In the genomic region with DNA sequence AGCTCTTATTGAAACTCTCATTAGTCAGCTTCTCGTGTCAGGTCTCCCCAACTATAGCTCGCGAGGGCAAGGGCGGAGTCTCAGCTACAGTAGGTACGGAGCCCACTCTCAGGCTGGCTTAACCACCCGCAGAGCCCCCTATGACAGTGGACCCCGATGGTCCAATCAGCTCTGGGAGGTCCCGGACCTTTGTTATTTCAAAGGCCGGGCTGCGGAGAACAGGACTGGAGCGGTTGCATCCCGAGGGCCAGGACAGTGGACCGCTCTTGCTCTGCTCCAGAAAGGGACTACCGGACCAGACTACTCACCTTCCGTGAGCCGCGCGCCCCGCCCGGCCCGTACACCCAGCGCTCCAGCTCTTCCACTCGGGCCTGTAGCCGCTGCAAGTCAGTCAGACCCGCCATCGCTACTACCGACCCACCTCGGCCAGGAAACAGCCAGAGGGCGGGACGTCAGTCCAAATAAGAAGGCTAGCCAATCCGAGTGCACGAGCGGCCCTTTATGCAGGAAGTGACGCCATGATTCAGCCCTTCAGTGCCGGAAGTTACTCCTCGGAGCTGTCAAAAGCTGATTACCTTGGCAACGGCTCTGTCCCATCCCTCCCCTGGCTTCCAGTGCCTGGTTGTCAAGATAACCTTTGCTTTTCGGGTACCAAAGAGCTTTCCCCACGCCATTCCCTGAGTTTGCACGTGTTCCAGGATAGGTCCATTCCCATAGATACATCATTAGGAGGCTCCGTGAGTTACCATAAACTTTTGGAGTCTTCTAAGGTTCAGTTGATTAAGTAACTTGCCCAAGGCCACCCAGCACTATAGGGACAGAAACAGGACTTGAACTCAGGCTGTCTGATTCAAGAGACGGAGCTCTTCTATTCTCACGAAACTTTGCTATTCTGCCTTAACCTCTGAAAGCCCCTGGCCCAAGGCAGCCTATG, we compare ENCODE assay signal across 8 cellular contexts. TPM values are rescaled to one million over a fixed set of nuclear protein-coding genes. Genes with fewer than 3 reads are reported as not detected.
DNase-seq lines count a peak whose midpoint lies in the region; ATAC-seq, FAIRE-seq and TF ChIP-seq lines count a peak whose summit lies in the region.

A gene (minus strand): TSS at position 435 of the 934 bp plus-strand sequence. CDS start 31 bp downstream, at position 404.

- H3K27me3 ChIP-seq in adrenal gland, result peaks cover 30% of the 10 kb centered on the region
- H3K27me3 ChIP-seq in left ventricle myocardium inferior (ENCODE audit: low read depth), result peaks cover 42% of the 10 kb centered on the region
- H3K27me3 ChIP-seq in prostate gland (replicated peaks; ENCODE audit: insufficient read depth), result peaks cover 14% of the 10 kb centered on the region

- no peaks in the 10 kb centered on the region for H3K9me3 ChIP-seq in adrenal gland (replicated peaks in 1 of 3)
- no peaks in the 10 kb centered on the region for H3K9me3 ChIP-seq in left ventricle myocardium inferior (replicated peaks)
- H3K9me3 ChIP-seq in prostate gland, result no peaks in the 10 kb centered on the region

- H3K27ac ChIP-seq in adrenal gland (peak within 1 kb of the TSS in 2 of 5 donors; percentile 12 to 51), left ventricle myocardium inferior (replicated peaks) (peak within 1 kb of the TSS; percentile 57), prostate gland (peak within 1 kb of the TSS; percentile 28 to 31), urinary bladder (ENCODE audit: low read depth) (no peak within 1 kb of the TSS)

- TF ChIP-seq CTCF in adrenal gland (IDR thresholded peaks at IDR 0.05), result peak in 1 of 6 experiments; percentile 2
- peak; percentile 17 for TF ChIP-seq CTCF in left ventricle myocardium inferior (IDR thresholded peaks at IDR 0.05; ENCODE audit: borderline replicate concordance)
- TF ChIP-seq CTCF in prostate gland (IDR thresholded peaks at IDR 0.05), result peak in 1 of 4 experiments; percentile 8

- peak; percentile 71 for TF ChIP-seq POLR2A in GM12891 (IDR thresholded peaks at IDR 0.05; ENCODE audit: low read depth, low read length)
- TF ChIP-seq POLR2A in adrenal gland (IDR thresholded peaks at IDR 0.05), result peak; percentile 28 to 45
- TF ChIP-seq POLR2A in prostate gland (IDR thresholded peaks at IDR 0.05), result no peak

- FAIRE-seq in GM12891 (lab: Jason Lieb, UNC), result peak; percentile 98

- WGBS in adrenal gland, 4 donors, result 3 to 11% (median 5%) methylated on average over 12 to 43 of the region's 43 CpGs
- whole genome bisulfite sequencing in prostate gland, result 6% methylated on average over 31 of the region's 43 CpGs
- 4% methylated on average over 43 of the region's 43 CpGs for WGBS in urinary bladder

- H3K36me3 ChIP-seq in adrenal gland (replicated peaks in 1 of 2) (peaks cover 0 to 29% of the 10 kb centered on the region in 2 donors), left ventricle myocardium inferior (peaks cover 30% of the 10 kb centered on the region), prostate gland (peaks cover 12 to 14% of the 10 kb centered on the region in 2 donors), urinary bladder (ENCODE audit: insufficient read depth) (no peaks in the 10 kb centered on the region)

- H3K4me3 ChIP-seq in adrenal gland, result peak within 1 kb of the TSS in 2 of 4 donors; percentile 64 to 96
- peak within 1 kb of the TSS; percentile 86 for H3K4me3 ChIP-seq in left ventricle myocardium inferior
- peak within 1 kb of the TSS; percentile 60 to 65 for H3K4me3 ChIP-seq in prostate gland
- H3K4me3 ChIP-seq in urinary bladder (ENCODE audit: low read depth, low read length), result peak within 1 kb of the TSS; percentile 87

- H3K4me1 ChIP-seq in adrenal gland (replicated peaks in 1 of 2), result peaks cover 6 to 17% of the 10 kb centered on the region in 2 donors
- H3K4me1 ChIP-seq in left ventricle myocardium inferior, result peaks cover 30% of the 10 kb centered on the region
- peaks cover 7% of the 10 kb centered on the region for H3K4me1 ChIP-seq in prostate gland (replicated peaks)
- no peaks in the 10 kb centered on the region for H3K4me1 ChIP-seq in urinary bladder (ENCODE audit: insufficient read depth)

- intact Hi-C loops in adrenal gland (cut with DNase I) (no loop called here), left ventricle myocardium inferior (cut with micrococcal nuclease) (no loop called here), prostate gland (cut with DNase I) (loop anchor here (5.0 kb wide), 1 partner anchor 82 kb away; no protein-coding TSS in a partner anchor)

- DNase-seq in GM12891 (ENCODE audit: insufficient read length, low spot score), result peak; percentile 97
- DNase-seq in NCI-H146 (lab: John Stamatoyannopoulos, UW), result peak; percentile 97
- DNase-seq in T-helper 1 cell, result peak; percentile 81 to 95 (median 88)
- peak; percentile 90 to 99 (median 96) for DNase-seq in adrenal gland
- DNase-seq in left ventricle myocardium inferior, result peak; percentile 92
- peak; percentile 92 for DNase-seq in prostate gland (ENCODE audit: low spot score)

- peak; percentile 99 for ATAC-seq in HG02798 (IDR thresholded peaks at IDR 0.05; ENCODE audit: poor library complexity, unreplicated experiment)

TF ChIP-seq in GM12891, 5 proteins besides CTCF, POLR2A, EP300 and RAD21:
- TF ChIP-seq SPI1 (IDR thresholded peaks at IDR 0.05; ENCODE audit: low read depth, low read length), result no peak
- no peak; the same call in 1 of the 2 replicates for TF ChIP-seq TAF1 (IDR thresholded peaks at IDR 0.05; ENCODE audit: low read depth, low read length)
- TF ChIP-seq POU2F2 (IDR thresholded peaks at IDR 0.05; ENCODE audit: low read depth, low read length), result peak; percentile 63; the same call in 1 of the 2 replicates
- TF ChIP-seq POLR2AphosphoS5 (IDR thresholded peaks at IDR 0.05; ENCODE audit: low read depth, low read length), result peak; percentile 64
- TF ChIP-seq PAX5 (IDR thresholded peaks at IDR 0.05; ENCODE audit: insufficient read depth, low read length, severe bottlenecking), result no peak
TF ChIP-seq in GM12891: peak in this region for 2.

RNA-seq across cellular contexts. Expression of the gene that starts here (rescaled TPM):
- polyA plus RNA-seq in GM12891 (2012; ENCODE audit: low read depth, missing spikeins), result 101 TPM
- total RNA-seq in adrenal gland (100 to 1,000 TPM in 5 of 8 donors, 10 to 100 TPM in 3; 46.6 to 163 (median 108) TPM), left ventricle myocardium inferior (135 TPM), prostate gland (100 to 1,000 TPM in 1 of 2 donors, 10 to 100 TPM in 1; 73.8 to 112 TPM), urinary bladder (34.2 TPM)
- polyA plus RNA-seq in adrenal gland (10 to 100 TPM; 51.3 to 95.8 (median 74.0) TPM), urinary bladder (117 TPM)
